In the genomic region with DNA sequence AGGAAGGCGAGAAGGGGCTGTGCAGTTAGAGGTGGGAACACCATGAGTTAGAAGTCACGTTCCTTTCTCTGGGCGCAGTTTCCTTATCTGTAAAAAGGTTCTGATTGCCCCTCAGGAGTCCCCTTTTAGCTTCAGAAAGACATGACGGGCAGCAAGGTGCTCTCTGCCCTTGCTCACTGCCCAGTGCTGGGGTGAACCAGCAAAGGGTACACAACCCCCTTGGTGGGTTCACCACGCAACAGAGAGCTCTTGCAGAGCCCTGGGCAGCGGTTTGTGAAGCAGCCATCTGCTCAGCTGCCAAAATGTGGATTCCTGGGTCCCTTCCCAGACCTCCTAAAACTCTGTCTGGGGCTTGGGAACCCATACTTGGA, we compare ENCODE assay signal across 8 cellular contexts. TPM values are rescaled to one million over a fixed set of nuclear protein-coding genes. Genes with fewer than 3 reads are reported as not detected.
DNase-seq lines count a peak whose midpoint lies in the region; ATAC-seq and TF ChIP-seq lines count a peak whose summit lies in the region.

No MANE protein-coding gene starts in this region.

- peak overlapping the region; percentile 89 for H3K27ac ChIP-seq in lower lobe of right lung
- peak overlapping the region; percentile 85 to 89 (median 86) for H3K27ac ChIP-seq in transverse colon

- no peaks in the 10 kb centered on the region for H3K9me3 ChIP-seq in lower lobe of right lung
- H3K9me3 ChIP-seq in transverse colon, result no peaks in the 10 kb centered on the region

- H3K27me3 ChIP-seq in lower lobe of right lung (ENCODE audit: low read depth) (no peaks in the 10 kb centered on the region), transverse colon (no peaks in the 10 kb centered on the region)

- H3K36me3 ChIP-seq in lower lobe of right lung (peaks cover 30% of the 10 kb centered on the region), transverse colon (no peaks in the 10 kb centered on the region)

- peak overlapping the region; percentile 92 for H3K27ac Mint-ChIP-seq in activated naive CD4-positive, alpha-beta T cell treated with anti-CD3 and anti-CD28 coated beads, Interleukin-2, amount 10 ng/mL, durations not matched to agents 7 days and 5 days

- in situ Hi-C loops in astrocyte of the cerebellum (cut with HindIII; ENCODE audit: low sequenced_read_pairs) (no loop called here), transverse colon (cut with MboI; ENCODE audit: low pct_ligation_motif_present in 1 of 4, low pct_unique_long_range_greater_than_20kb in 1 of 4, low sequenced_read_pairs in 3 of 4) (loop anchor here in 1 of 4 donors (25.0 kb wide), 1 partner anchor 177 kb away; a partner anchor contains a TSS)

- CTCF ChIA-PET in activated naive CD4-positive, alpha-beta T cell treated with anti-CD3 and anti-CD28 coated beads, Interleukin-2, amount 10 ng/mL, durations not matched to agents 7 days and 5 days (lab: Charles Lee), result interaction anchor here (1.3 to 1.6 kb wide), 2 partner anchors 15 to 18 kb away, joined by 3 to 7 read pairs; no protein-coding TSS in a partner anchor

- ATAC-seq in lower lobe of right lung (no peak), HG02884 (IDR thresholded peaks at IDR 0.05; ENCODE audit: unreplicated experiment) (no peak)

- peaks cover 19% of the 10 kb centered on the region for H3K27me3 Mint-ChIP-seq in activated naive CD4-positive, alpha-beta T cell treated with anti-CD3 and anti-CD28 coated beads, Interleukin-2, amount 10 ng/mL, durations not matched to agents 7 days and 5 days

- peak overlapping the region; percentile 74 for H3K4me3 Mint-ChIP-seq in activated naive CD4-positive, alpha-beta T cell treated with anti-CD3 and anti-CD28 coated beads, Interleukin-2, amount 10 ng/mL, durations not matched to agents 7 days and 5 days

- intact Hi-C loops in lower lobe of right lung (cut with DNase I), result no loop called here
- intact Hi-C loops in transverse colon (cut with DNase I; ENCODE audit: low total_unique reads), result no loop called here

- peaks cover 50% of the 10 kb centered on the region for H3K4me1 Mint-ChIP-seq in activated naive CD4-positive, alpha-beta T cell treated with anti-CD3 and anti-CD28 coated beads, Interleukin-2, amount 10 ng/mL, durations not matched to agents 7 days and 5 days

- no peak for TF ChIP-seq EP300 in transverse colon (IDR thresholded peaks at IDR 0.05; ENCODE audit: low read depth)

- peak overlapping the region; percentile 31 for H3K4me3 ChIP-seq in astrocyte of the cerebellum (ENCODE audit: low read depth, low read length)
- peak overlapping the region; percentile 75 for H3K4me3 ChIP-seq in lower lobe of right lung
- peak overlapping the region; percentile 39 to 62 (median 46) for H3K4me3 ChIP-seq in transverse colon

- no peak for TF ChIP-seq POLR2A in transverse colon (IDR thresholded peaks at IDR 0.05)

- peaks cover 10% of the 10 kb centered on the region for H3K36me3 Mint-ChIP-seq in activated naive CD4-positive, alpha-beta T cell treated with anti-CD3 and anti-CD28 coated beads, Interleukin-2, amount 10 ng/mL, durations not matched to agents 7 days and 5 days

- H3K4me1 ChIP-seq in lower lobe of right lung (peaks cover 60% of the 10 kb centered on the region), transverse colon (peaks cover 15 to 62% (median 50%) of the 10 kb centered on the region in 4 donors)

- no peaks in the 10 kb centered on the region for H3K9me3 Mint-ChIP-seq in activated naive CD4-positive, alpha-beta T cell treated with anti-CD3 and anti-CD28 coated beads, Interleukin-2, amount 10 ng/mL, durations not matched to agents 7 days and 5 days

- no peak for TF ChIP-seq CTCF in astrocyte of the cerebellum (IDR thresholded peaks at IDR 0.05; ENCODE audit: low read depth, low read length, missing control alignments)
- no peak for TF ChIP-seq CTCF in lower lobe of right lung (IDR thresholded peaks at IDR 0.05)
- TF ChIP-seq CTCF in transverse colon (IDR thresholded peaks at IDR 0.05), result no peak

- 28 to 65% methylated on average over 2 to 6 of the region's 6 CpGs for WGBS in transverse colon (ENCODE audit: low coverage in 1 of 2), 2 donors

- no peak for DNase-seq in activated naive CD4-positive, alpha-beta T cell treated with anti-CD3 and anti-CD28 coated beads, Interleukin-2, amount 10 ng/mL, durations not matched to agents 7 days and 5 days
- DNase-seq in activated naive CD4-positive, alpha-beta T cell treated with anti-CD3 and anti-CD28 coated beads, Interleukin-2, amount 50 U/mL, for 16 hours, result no peak
- DNase-seq in astrocyte of the cerebellum (ENCODE audit: low read depth) (no peak), lower lobe of right lung (no peak), transverse colon (no peak), mucosa of gallbladder (ENCODE audit: low spot score) (no peak), globus pallidus (ENCODE audit: low spot score) (no peak)

RNA-seq across cellular contexts. Expression of a gene that starts 0.9 kb away (rescaled TPM):
- 99.5 TPM for total RNA-seq in lower lobe of right lung
- total RNA-seq in transverse colon, result 10 to 100 TPM; 22.5 to 58.5 (median 46.5) TPM
- total RNA-seq in mucosa of gallbladder, result 33.1 TPM

RNA-seq across cellular contexts. Expression of a gene that starts 5.0 kb away (rescaled TPM):
- total RNA-seq in lower lobe of right lung (2.4 TPM), transverse colon (under 1 TPM in 2 of 4 donors, not detected in 2; 0.14 to 0.32 TPM), mucosa of gallbladder (1.4 TPM)

RNA-seq across cellular contexts. Expression of a gene that starts 9.7 kb away (rescaled TPM):
- total RNA-seq in lower lobe of right lung (101 TPM), transverse colon (100 to 1,000 TPM in 1 of 4 donors, 10 to 100 TPM in 3; 16.5 to 131 (median 32.7) TPM), mucosa of gallbladder (41.1 TPM)

RNA-seq across cellular contexts. Expression of a gene that starts 42.1 kb away (rescaled TPM):
- total RNA-seq in lower lobe of right lung, result 29.6 TPM
- total RNA-seq in transverse colon, result 10 to 100 TPM; 61.2 to 91.6 (median 69.9) TPM
- total RNA-seq in mucosa of gallbladder, result 45.5 TPM

RNA-seq across cellular contexts. Expression of a gene that starts 42.5 kb away (rescaled TPM):
- total RNA-seq in lower lobe of right lung (28.4 TPM), transverse colon (10 to 100 TPM in 3 of 4 donors, 1 to 10 TPM in 1; 6.0 to 56.9 (median 22.3) TPM), mucosa of gallbladder (41.2 TPM)
